Comparison of ENCODE assay signal across 1 cellular context in the genomic region with DNA sequence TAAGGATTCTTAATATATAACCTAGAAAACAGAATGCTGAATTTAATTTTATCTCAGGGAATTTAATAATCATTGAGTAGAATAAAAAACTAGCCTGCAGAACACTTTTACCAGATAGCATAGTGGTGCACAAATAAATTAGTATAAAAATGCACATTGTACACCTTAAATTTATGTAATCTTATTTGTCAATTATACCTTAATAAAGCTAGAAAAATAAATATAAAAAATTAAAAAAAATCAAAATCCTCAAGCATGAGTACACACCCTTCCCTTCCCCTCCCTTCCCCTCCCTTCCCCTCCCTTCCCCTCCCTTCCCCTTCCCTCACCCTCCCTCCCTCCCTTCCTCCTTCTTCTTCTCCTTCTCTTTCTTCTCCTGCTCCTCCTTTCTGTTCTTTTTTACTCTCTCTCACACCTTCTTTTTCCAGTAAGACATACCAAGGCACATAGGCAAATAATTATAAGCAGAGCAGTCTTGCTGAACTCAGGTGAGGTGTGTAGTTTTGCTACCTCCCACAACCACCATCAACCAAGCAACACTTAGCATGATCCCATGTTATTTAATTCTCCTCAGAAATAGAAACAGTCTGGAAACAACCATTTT.
A peak's percentile ranks its signal among the peaks of the same experiment; 100 is the strongest.
TF ChIP-seq lines count a peak whose summit lies in the region.

No MANE protein-coding gene starts in this region.

TF ChIP-seq in K562, 482 proteins besides CTCF, POLR2A, EP300 and RAD21 (continued from another document):
- TF ChIP-seq, protein P1, sequence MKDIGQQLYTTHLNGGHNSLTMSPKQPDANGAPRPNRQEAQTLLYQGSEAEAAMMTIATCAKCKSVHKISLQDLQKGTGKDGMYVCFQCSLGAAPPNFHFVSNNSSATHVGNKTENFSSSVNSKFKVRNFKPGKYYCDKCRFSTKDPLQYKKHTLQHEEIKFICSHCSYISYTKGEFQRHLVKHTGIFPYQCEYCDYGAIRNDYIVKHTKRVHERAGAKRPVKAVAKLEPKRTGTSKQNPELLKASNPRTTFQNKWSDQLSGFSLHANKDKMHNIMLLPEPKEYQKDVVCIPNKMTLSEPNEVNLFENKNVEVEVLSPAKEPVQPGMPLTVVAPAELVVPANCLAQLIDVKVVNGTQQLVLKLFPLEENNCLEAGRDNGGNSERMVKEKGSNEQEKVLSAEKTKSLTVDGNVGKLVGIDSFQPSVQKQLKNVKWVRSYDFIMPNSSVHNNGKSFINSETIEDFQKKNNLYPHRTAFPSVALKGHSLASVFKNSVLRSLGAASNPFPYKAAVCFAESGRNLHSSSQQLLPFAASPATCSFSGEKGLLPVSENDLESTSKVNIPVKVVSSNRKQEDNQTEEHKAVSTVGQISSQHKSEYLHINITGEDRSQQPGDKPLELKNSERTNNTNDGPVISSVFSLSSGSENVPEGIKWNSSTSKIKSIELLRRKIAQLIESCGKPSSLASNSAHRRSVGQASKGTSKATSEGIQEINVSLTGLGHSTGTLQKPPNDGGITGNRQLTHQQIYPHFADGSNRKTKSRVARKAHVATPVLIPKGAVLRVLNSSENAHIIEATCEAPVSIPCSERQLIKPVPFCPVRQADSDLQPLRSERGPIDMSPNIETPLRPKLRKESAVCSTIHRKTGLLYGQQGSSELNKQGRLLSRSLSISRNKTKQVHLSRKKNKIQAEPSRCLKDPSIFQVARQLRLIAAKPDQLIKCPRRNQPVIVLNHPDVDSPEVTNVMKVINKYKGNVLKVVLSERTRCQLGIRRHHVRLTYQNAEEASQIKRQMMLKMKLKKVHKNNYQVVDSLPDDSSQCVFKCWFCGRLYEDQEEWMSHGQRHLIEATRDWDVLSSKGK (CRISPR knock-in tag; IDR thresholded peaks at IDR 0.05) = no peak
- TF ChIP-seq PCBP2 (IDR thresholded peaks at IDR 0.05; ENCODE audit: low read depth, low read length, poor library complexity, severe bottlenecking) (peak; percentile 24), HNRNPK (IDR thresholded peaks at IDR 0.05; ENCODE audit: low read depth, low read length, poor library complexity, severe bottlenecking) (peak; percentile 68)
- TF ChIP-seq, protein P2, sequence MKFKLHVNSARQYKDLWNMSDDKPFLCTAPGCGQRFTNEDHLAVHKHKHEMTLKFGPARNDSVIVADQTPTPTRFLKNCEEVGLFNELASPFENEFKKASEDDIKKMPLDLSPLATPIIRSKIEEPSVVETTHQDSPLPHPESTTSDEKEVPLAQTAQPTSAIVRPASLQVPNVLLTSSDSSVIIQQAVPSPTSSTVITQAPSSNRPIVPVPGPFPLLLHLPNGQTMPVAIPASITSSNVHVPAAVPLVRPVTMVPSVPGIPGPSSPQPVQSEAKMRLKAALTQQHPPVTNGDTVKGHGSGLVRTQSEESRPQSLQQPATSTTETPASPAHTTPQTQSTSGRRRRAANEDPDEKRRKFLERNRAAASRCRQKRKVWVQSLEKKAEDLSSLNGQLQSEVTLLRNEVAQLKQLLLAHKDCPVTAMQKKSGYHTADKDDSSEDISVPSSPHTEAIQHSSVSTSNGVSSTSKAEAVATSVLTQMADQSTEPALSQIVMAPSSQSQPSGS (CRISPR knock-in tag; IDR thresholded peaks at IDR 0.05) = no peak
